In the genomic region with DNA sequence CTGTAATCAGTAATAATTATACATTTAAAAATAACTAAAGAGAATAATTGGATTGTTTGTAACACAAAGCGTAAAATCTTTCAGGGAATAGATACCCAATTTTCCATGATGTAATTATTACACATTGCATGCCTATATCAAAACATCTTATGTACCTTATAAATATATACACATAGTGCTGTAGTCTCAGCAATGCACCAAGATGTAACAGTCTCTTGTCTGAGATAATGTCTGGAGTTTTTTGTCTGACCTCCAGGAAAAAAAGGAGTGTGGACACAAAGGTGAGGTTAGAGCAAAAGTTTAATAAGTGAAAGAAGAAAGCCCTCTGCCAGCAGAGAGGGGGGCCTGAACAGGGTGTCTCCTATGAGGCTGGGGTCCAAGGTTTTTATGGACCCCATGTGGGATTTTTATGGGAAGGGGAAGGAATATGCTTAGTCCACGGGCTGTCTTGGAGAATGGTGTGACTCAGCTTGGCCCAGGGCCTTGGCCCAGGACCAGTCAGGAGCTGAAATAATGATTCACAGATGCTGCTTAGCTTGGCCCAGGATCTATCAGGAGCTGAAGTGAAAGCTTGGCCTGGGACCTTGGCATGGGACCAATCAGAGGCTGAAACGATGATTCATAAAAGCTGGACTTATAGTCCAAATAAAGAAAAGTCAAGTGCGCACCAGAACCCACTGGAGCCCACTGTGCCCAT, we compare ENCODE assay signal across 8 cellular contexts.
A peak's percentile ranks its signal among the peaks of the same experiment; 100 is the strongest.
DNase-seq lines count a peak whose midpoint lies in the region; ATAC-seq and TF ChIP-seq lines count a peak whose summit lies in the region.

No MANE protein-coding gene starts in this region.

- no peak for TF ChIP-seq CTCF in foreskin keratinocyte (conservative IDR thresholded peaks at IDR 0.05)
- no peak for TF ChIP-seq CTCF in psoas muscle (IDR thresholded peaks at IDR 0.05)

- no peaks in the 10 kb centered on the region for H3K36me3 ChIP-seq in SJCRH30
- no peaks in the 10 kb centered on the region for H3K36me3 ChIP-seq in psoas muscle (ENCODE audit: insufficient read depth in 1 of 2, low read depth in 1 of 2)

- CTCF ChIA-PET in activated naive CD4-positive, alpha-beta T cell treated with anti-CD3 and anti-CD28 coated beads for 36 hours (lab: Charles Lee) = interaction anchor here (0.6 kb wide), 1 partner anchor 560 kb away, joined by 3 read pairs; no protein-coding TSS in a partner anchor

- H3K4me3 ChIP-seq in SJCRH30 (no peak overlapping the region), psoas muscle (no peak overlapping the region)

- no peaks in the 10 kb centered on the region for H3K36me3 Mint-ChIP-seq in activated naive CD4-positive, alpha-beta T cell treated with anti-CD3 and anti-CD28 coated beads for 36 hours (ENCODE audit: low read depth)

- no peak overlapping the region for H3K27ac Mint-ChIP-seq in activated naive CD4-positive, alpha-beta T cell treated with anti-CD3 and anti-CD28 coated beads for 36 hours

- 29 to 37% (median 32%) methylated on average over 4 of the region's 4 CpGs for WGBS in psoas muscle, 3 donors

- in situ Hi-C loops in Caki2 (cut with HindIII; ENCODE audit: low pct_unique_long_range_greater_than_20kb, low sequenced_read_pairs) = no loop called here

- intact Hi-C loops in psoas muscle (cut with DNase I) = no loop called here
- intact Hi-C loops in activated naive CD4-positive, alpha-beta T cell treated with anti-CD3 and anti-CD28 coated beads for 36 hours (cut with micrococcal nuclease) = no loop called here

- no peak overlapping the region for H3K4me3 Mint-ChIP-seq in activated naive CD4-positive, alpha-beta T cell treated with anti-CD3 and anti-CD28 coated beads for 36 hours

- H3K4me1 Mint-ChIP-seq in activated naive CD4-positive, alpha-beta T cell treated with anti-CD3 and anti-CD28 coated beads for 36 hours (ENCODE audit: low read depth) = no peaks in the 10 kb centered on the region

- H3K9me3 Mint-ChIP-seq in activated naive CD4-positive, alpha-beta T cell treated with anti-CD3 and anti-CD28 coated beads for 36 hours = no peaks in the 10 kb centered on the region

- ATAC-seq in foreskin keratinocyte (peak; percentile 43), psoas muscle (peak in 3 of 4 donors; percentile 67 to 72 (median 70)), HG02884 (IDR thresholded peaks at IDR 0.05; ENCODE audit: unreplicated experiment) (no peak), GM21381 (IDR thresholded peaks at IDR 0.05; ENCODE audit: unreplicated experiment) (no peak), HG03442 (IDR thresholded peaks at IDR 0.05; ENCODE audit: unreplicated experiment) (no peak)

- H3K27me3 ChIP-seq in SJCRH30 (no peaks in the 10 kb centered on the region), foreskin keratinocyte (no peaks in the 10 kb centered on the region), psoas muscle (ENCODE audit: insufficient read depth in 3 of 3, low read length in 2 of 3) (no peaks in the 10 kb centered on the region)

- H3K27me3 Mint-ChIP-seq in activated naive CD4-positive, alpha-beta T cell treated with anti-CD3 and anti-CD28 coated beads for 36 hours (ENCODE audit: low read depth) = no peaks in the 10 kb centered on the region

- H3K27ac ChIP-seq in SJCRH30 (no peak overlapping the region), foreskin keratinocyte (no peak overlapping the region), psoas muscle (no peak overlapping the region)

- H3K9me3 ChIP-seq in SJCRH30 (replicated peaks) (no peaks in the 10 kb centered on the region), psoas muscle (no peaks in the 10 kb centered on the region)

- peaks cover 12% of the 10 kb centered on the region for H3K4me1 ChIP-seq in SJCRH30
- no peaks in the 10 kb centered on the region for H3K4me1 ChIP-seq in foreskin keratinocyte
- no peaks in the 10 kb centered on the region for H3K4me1 ChIP-seq in psoas muscle

- DNase-seq in Caki2 (ENCODE audit: low read depth) (peak; percentile 80), SJCRH30 (peak; percentile 42 to 56), foreskin keratinocyte (peak in 1 of 2 donors; percentile 52), psoas muscle (peak; percentile 78 to 79)
- no peak for DNase-seq in activated naive CD4-positive, alpha-beta T cell treated with anti-CD3 and anti-CD28 coated beads for 36 hours

Comparison
In these comparisons a context has a peak if more than half of its experiments do, and no peak if none do; other contexts are left out.
1. ATAC-seq: peak in foreskin keratinocyte (single experiment) and psoas muscle (3 of 4); none in HG02884 (single experiment), GM21381 (single experiment) and HG03442 (single experiment).